In genomic region chr20:51371720-51372119, GRCh38 we compare ENCODE assay signal across 15 cellular contexts.
"Had no signal": no experiment of that assay in that cellular context is flagged by ENCODE, and none has a peak within 500 bp of the region (broad histone marks: within the 10 kb centered on the region; RNA-seq: fewer than 3 reads in every experiment).

No MANE protein-coding gene starts in this region.

- H3K4me1 ChIP-seq: colonic mucosa had no signal

- H3K4me1 Mint-ChIP-seq: activated CD4-positive, alpha-beta T cell treated with anti-CD3 and anti-CD28 coated beads for 36 hours; activated naive CD4-positive, alpha-beta T cell treated with anti-CD3 and anti-CD28 coated beads, Interleukin-2, amount 50 U/mL, for 24 hours had no signal

- FAIRE-seq: frontal cortex had no signal

- H3K9me3 ChIP-seq: ascending aorta, colonic mucosa had no signal

- H3K27ac Mint-ChIP-seq: activated CD4-positive, alpha-beta memory T cell treated with anti-CD3 and anti-CD28 coated beads for 36 hours; activated CD4-positive, alpha-beta T cell treated with anti-CD3 and anti-CD28 coated beads for 36 hours; activated CD4-positive, alpha-beta T cell treated with anti-CD3 and anti-CD28 coated beads, Interleukin-2, amount 10 ng/mL, durations not matched to agents 24 days and 14 days; activated CD8-positive, alpha-beta memory T cell treated with anti-CD3 and anti-CD28 coated beads, Interleukin-2, amount 10 ng/mL, durations not matched to agents 7 days and 5 days; activated CD8-positive, alpha-beta T cell treated with anti-CD3 and anti-CD28 coated beads, Interleukin-2, amount 10 ng/mL, durations not matched to agents 7 days and 5 days; activated naive CD4-positive, alpha-beta T cell treated with anti-CD3 and anti-CD28 coated beads for 36 hours; activated naive CD8-positive, alpha-beta T cell treated with anti-CD3 and anti-CD28 coated beads for 36 hours; activated T-helper 1 cell treated with anti-CD3 and anti-CD28 coated beads, Interleukin-12 subunit alpha, Interleukin-12 subunit beta, Interleukin-2, Interleukin-4 antibody, amounts not matched to agents 30 ng/mL and 10 ng/mL and 1 ng/mL, durations not matched to agents 14 hours and 24 hours and 36 hours; activated T-helper 2 cell treated with anti-CD3 and anti-CD28 coated beads, Interferon-gamma antibody, Interleukin-2, Interleukin-4, amounts not matched to agents 10 μg/mL and 5 μg/mL and 100 μg/mL, durations not matched to agents 14 hours and 24 hours and 36 hours; endodermal cell had no signal

- H3K36me3 Mint-ChIP-seq: activated CD4-positive, alpha-beta memory T cell treated with anti-CD3 and anti-CD28 coated beads for 36 hours; activated CD8-positive, alpha-beta memory T cell treated with anti-CD3 and anti-CD28 coated beads, Interleukin-2, amount 10 ng/mL, durations not matched to agents 7 days and 5 days; activated naive CD4-positive, alpha-beta T cell treated with anti-CD3 and anti-CD28 coated beads, Interleukin-2, amount 50 U/mL, for 24 hours; activated naive CD8-positive, alpha-beta T cell treated with anti-CD3 and anti-CD28 coated beads for 36 hours had no signal

- H3K27me3 ChIP-seq: ascending aorta, colonic mucosa had no signal

- H3K27ac ChIP-seq: ascending aorta, colonic mucosa, dorsolateral prefrontal cortex had no signal

- H3K4me3 ChIP-seq: ascending aorta, colonic mucosa, dorsolateral prefrontal cortex had no signal

- H3K4me3 Mint-ChIP-seq: activated CD4-positive, alpha-beta memory T cell treated with anti-CD3 and anti-CD28 coated beads for 36 hours; activated CD4-positive, alpha-beta T cell treated with anti-CD3 and anti-CD28 coated beads for 36 hours; activated CD4-positive, alpha-beta T cell treated with anti-CD3 and anti-CD28 coated beads, Interleukin-2, amount 10 ng/mL, durations not matched to agents 24 days and 14 days; activated CD8-positive, alpha-beta memory T cell treated with anti-CD3 and anti-CD28 coated beads, Interleukin-2, amount 10 ng/mL, durations not matched to agents 7 days and 5 days; activated CD8-positive, alpha-beta T cell treated with anti-CD3 and anti-CD28 coated beads, Interleukin-2, amount 10 ng/mL, durations not matched to agents 7 days and 5 days; activated naive CD4-positive, alpha-beta T cell treated with anti-CD3 and anti-CD28 coated beads for 36 hours; activated naive CD4-positive, alpha-beta T cell treated with anti-CD3 and anti-CD28 coated beads, Interleukin-2, amount 50 U/mL, for 24 hours; activated naive CD8-positive, alpha-beta T cell treated with anti-CD3 and anti-CD28 coated beads for 36 hours; activated T-helper 1 cell treated with anti-CD3 and anti-CD28 coated beads, Interleukin-12 subunit alpha, Interleukin-12 subunit beta, Interleukin-2, Interleukin-4 antibody, amounts not matched to agents 30 ng/mL and 10 ng/mL and 1 ng/mL, durations not matched to agents 14 hours and 24 hours and 36 hours; endodermal cell had no signal

- H3K27me3 Mint-ChIP-seq: activated CD4-positive, alpha-beta memory T cell treated with anti-CD3 and anti-CD28 coated beads for 36 hours; activated CD4-positive, alpha-beta T cell treated with anti-CD3 and anti-CD28 coated beads for 36 hours; activated CD4-positive, alpha-beta T cell treated with anti-CD3 and anti-CD28 coated beads, Interleukin-2, amount 10 ng/mL, durations not matched to agents 24 days and 14 days; activated CD8-positive, alpha-beta memory T cell treated with anti-CD3 and anti-CD28 coated beads, Interleukin-2, amount 10 ng/mL, durations not matched to agents 7 days and 5 days; activated naive CD4-positive, alpha-beta T cell treated with anti-CD3 and anti-CD28 coated beads, Interleukin-2, amount 50 U/mL, for 24 hours; activated naive CD8-positive, alpha-beta T cell treated with anti-CD3 and anti-CD28 coated beads for 36 hours had no signal

- H3K9me3 Mint-ChIP-seq: activated CD4-positive, alpha-beta memory T cell treated with anti-CD3 and anti-CD28 coated beads for 36 hours; activated CD4-positive, alpha-beta T cell treated with anti-CD3 and anti-CD28 coated beads, Interleukin-2, amount 10 ng/mL, durations not matched to agents 24 days and 14 days; activated naive CD4-positive, alpha-beta T cell treated with anti-CD3 and anti-CD28 coated beads for 36 hours; activated naive CD4-positive, alpha-beta T cell treated with anti-CD3 and anti-CD28 coated beads, Interleukin-2, amount 50 U/mL, for 24 hours; activated naive CD8-positive, alpha-beta T cell treated with anti-CD3 and anti-CD28 coated beads for 36 hours; activated T-helper 1 cell treated with anti-CD3 and anti-CD28 coated beads, Interleukin-12 subunit alpha, Interleukin-12 subunit beta, Interleukin-2, Interleukin-4 antibody, amounts not matched to agents 30 ng/mL and 10 ng/mL and 1 ng/mL, durations not matched to agents 14 hours and 24 hours and 36 hours; activated T-helper 2 cell treated with anti-CD3 and anti-CD28 coated beads, Interferon-gamma antibody, Interleukin-2, Interleukin-4, amounts not matched to agents 10 μg/mL and 5 μg/mL and 100 μg/mL, durations not matched to agents 14 hours and 24 hours and 36 hours; endodermal cell had no signal

- H3K36me3 ChIP-seq: ascending aorta, colonic mucosa had no signal
